35 cellular contexts compared by ENCODE assay signal in the genomic region with DNA sequence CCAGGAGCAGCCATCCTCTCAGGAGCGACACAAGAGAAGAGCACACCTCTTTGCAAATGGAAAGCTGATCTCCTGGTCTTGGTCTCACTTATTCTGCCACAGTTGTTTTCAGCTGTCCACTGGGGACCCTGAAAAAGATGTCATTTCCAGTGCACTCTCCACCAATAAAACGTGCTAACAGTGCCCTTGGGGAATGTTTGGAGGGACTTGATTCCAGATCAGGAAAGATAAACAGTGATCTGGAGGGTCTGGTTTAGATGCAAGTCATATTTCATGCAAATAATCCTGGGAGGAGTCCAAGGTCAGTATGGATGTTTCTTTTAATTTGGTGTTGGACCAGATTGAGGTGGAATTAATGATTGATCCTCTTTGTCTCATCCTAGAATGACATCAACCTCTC.
"Had no signal": no experiment of that assay in that cellular context is flagged by ENCODE, and none has a peak within 500 bp of the region (broad histone marks: within the 10 kb centered on the region; RNA-seq: fewer than 3 reads in every experiment).

No MANE protein-coding gene starts in this region.

- H3K4me3 ChIP-seq: MG63 had no signal

- H3K27ac ChIP-seq: KMS-11 had no signal

- H3K27me3 ChIP-seq: MG63 had no signal

- H3K4me2 ChIP-seq: KMS-11 had no signal

- DNase-seq: Karpas-422, Kasumi-1, KG1, MG63, MM.1S, NCI-H1048, NCI-H1092, NCI-H1092 treated with DMSO at 0.1 percent for 48 hours, NCI-H1105, NCI-H1105 treated with DMSO at 0.1 percent for 48 hours, NCI-H1417, NCI-H1417 treated with DMSO at 0.1 percent for 48 hours, NCI-H1436, NCI-H1436 treated with DMSO at 0.1 percent for 48 hours, NCI-H146, NCI-H1694, NCI-H1694 treated with DMSO at 0.1 percent for 48 hours, NCI-H187, NCI-H187 treated with DMSO at 0.1 percent for 48 hours, NCI-H1930, NCI-H2029, NCI-H2029 treated with DMSO at 0.1 percent for 48 hours, NCI-H2081, NCI-H2081 treated with DMSO at 0.1 percent for 48 hours, NCI-H2107, NCI-H2171, NCI-H2171 treated with DMSO at 0.1 percent for 48 hours, NCI-H2227 treated with DMSO at 0.1 percent for 48 hours, NCI-H226, NCI-H345, NCI-H446, NCI-H446 treated with DMSO at 0.1 percent for 48 hours, NCI-H510A, NCI-H510A treated with DMSO at 0.1 percent for 48 hours had no signal

- H3K36me3 ChIP-seq: MG63 had no signal

- H3K9ac ChIP-seq: KMS-11 had no signal
